11 cellular contexts compared by ENCODE assay signal in genomic region chr4:70945046-70945445, GRCh38. TPM values are rescaled to one million over a fixed set of nuclear protein-coding genes. Genes with fewer than 3 reads are reported as not detected.
DNase-seq lines count a peak whose midpoint lies in the region; ATAC-seq and TF ChIP-seq lines count a peak whose summit lies in the region.
"Had no signal": no experiment of that assay in that cellular context is flagged by ENCODE, and none has a peak within 500 bp of the region (broad histone marks: within the 10 kb centered on the region; RNA-seq: fewer than 3 reads in every experiment).

No MANE protein-coding gene starts in this region.

- H2BK120ac ChIP-seq in IMR-90 (ENCODE audit: low read depth, low read length) = no peak overlapping the region
- H2BK120ac ChIP-seq in H9 (ENCODE audit: low read depth, low read length, poor library complexity, severe bottlenecking) = no peak overlapping the region

- no peak for TF ChIP-seq CTCF in IMR-90 (conservative IDR thresholded peaks at IDR 0.05; ENCODE audit: low read depth, low read length)
- TF ChIP-seq CTCF in brain microvascular endothelial cell (IDR thresholded peaks at IDR 0.05; ENCODE audit: low read depth, low read length, missing control alignments) = no peak
- TF ChIP-seq CTCF in H9 (conservative IDR thresholded peaks at IDR 0.05) = no peak
- TF ChIP-seq CTCF in A673 (conservative IDR thresholded peaks at IDR 0.05; ENCODE audit: low read depth, low read length) = no peak

- no peak overlapping the region for H3T11ph ChIP-seq in H9 (ENCODE audit: low read length)

- H3K4me3 ChIP-seq in ACC112 (ENCODE audit: low read depth, low read length) (no peak overlapping the region), IMR-90 (ENCODE audit: insufficient read depth, low read depth, low read length) (no peak overlapping the region), brain microvascular endothelial cell (ENCODE audit: low read depth, low read length) (no peak overlapping the region), A673 (ENCODE audit: low read depth, low read length, poor library complexity, severe bottlenecking) (no peak overlapping the region)
- H3K4me3 ChIP-seq: tibial nerve had no signal

- H3K4me1 Mint-ChIP-seq in H9 = peaks cover 30 to 33% of the 10 kb centered on the region in 2 experiments

- H2AFZ ChIP-seq in ACC112 (ENCODE audit: low read length, unreplicated experiment) (no peak overlapping the region), IMR-90 (replicated peaks; ENCODE audit: low read length, poor library complexity) (no peak overlapping the region), H9 (ENCODE audit: low read length) (no peak overlapping the region)

- H3K27ac ChIP-seq in ACC112 (ENCODE audit: low read depth, low read length) = peak overlapping the region; percentile 27
- no peak overlapping the region for H3K27ac ChIP-seq in IMR-90 (ENCODE audit: insufficient read depth, low read length)
- peak overlapping the region; percentile 31 for H3K27ac ChIP-seq in brain microvascular endothelial cell
- no peak overlapping the region for H3K27ac ChIP-seq in H9 (ENCODE audit: insufficient read length, low read depth, low read length)
- no peak overlapping the region for H3K27ac ChIP-seq in A673 (ENCODE audit: low read depth, low read length, poor library complexity, severe bottlenecking)
- H3K27ac ChIP-seq: tibial nerve had no signal

- dilution Hi-C loops in IMR-90 (cut with HindIII; ENCODE audit: low sequenced_read_pairs, unreplicated experiment) = no loop called here

- peaks cover 3 to 4% (median 4%) of the 10 kb centered on the region in 3 experiments; a peak in 5 of 7 replicates for H3K36me3 Mint-ChIP-seq in H9 (ENCODE audit: insufficient read depth in 1 of 3, low read depth in 3 of 3)

- H3K56ac ChIP-seq in IMR-90 (ENCODE audit: extremely low read depth, insufficient read depth, low read length) (no peak overlapping the region), H9 (ENCODE audit: insufficient read length, low read depth, low read length) (no peak overlapping the region)

- no peaks in the 10 kb centered on the region; the same call in 1 of the 2 replicates for H3K9me1 ChIP-seq in IMR-90 (ENCODE audit: insufficient read depth, low read length)

- H4K20me1 ChIP-seq in IMR-90 (ENCODE audit: insufficient read depth, low read length) (peaks cover 21% of the 10 kb centered on the region; the same call in 1 of the 2 replicates), H9 (ENCODE audit: control insufficient read depth, insufficient read depth, insufficient read length) (no peaks in the 10 kb centered on the region)

- no peak overlapping the region for H3K9ac ChIP-seq in IMR-90 (ENCODE audit: low read depth, low read length)
- H3K9ac ChIP-seq in H9 (ENCODE audit: extremely low read depth, insufficient read length, low read length) = no peak overlapping the region

- intact Hi-C loops in IMR-90 (cut with micrococcal nuclease) = no loop called here
- intact Hi-C loops in A673 (cut with micrococcal nuclease; ENCODE audit: unreplicated experiment) = no loop called here

- no peaks in the 10 kb centered on the region for H3K27me3 Mint-ChIP-seq in H9 (ENCODE audit: low read depth)

- CTCF ChIA-PET in IMR-90 (lab: Yijun Ruan, JAX) = interaction anchor here (0.6 kb wide), 2 partner anchors 65 to 299 kb away, joined by 3 read pairs; no protein-coding TSS in a partner anchor
- CTCF ChIA-PET in A673 (lab: Charles Lee) = no interaction called here

- DNase-seq in IMR-90 (peak; percentile 36), brain microvascular endothelial cell (no peak), H9 (no peak), A673 (ENCODE audit: low spot score) (no peak), dedifferentiated amniotic fluid mesenchymal stem cell (ENCODE audit: extremely low spot score) (no peak)
- DNase-seq in stimulated activated naive CD8-positive, alpha-beta T cell treated with anti-CD3 and anti-CD28 coated beads, Interleukin-15, Interleukin-2, amounts not matched to agents 100 U/mL and 50 U/mL, for 24 hours = no peak
- DNase-seq: activated CD8-positive, alpha-beta memory T cell treated with anti-CD3 and anti-CD28 coated beads, Interleukin-2, amount 50 U/mL, for 48 hours; left colon had no signal

- no TSS peak for BruUV-seq in IMR-90 (replicated peaks; lab: Mats Ljungman, UMichigan)
- no TSS peak for BruUV-seq in A673 (replicated peaks; lab: Mats Ljungman, UMichigan)

- no peak overlapping the region for H4K5ac ChIP-seq in IMR-90 (ENCODE audit: low read depth, low read length)
- H4K5ac ChIP-seq in H9 (ENCODE audit: insufficient read length, low read depth, low read length) = no peak overlapping the region

- WGBS in IMR-90 (ENCODE audit: extremely low coverage in 2 of 2, insufficient read length in 1 of 2), 2 experiments = no CpG with 5 or more reads among the region's 3 CpGs
- WGBS in H9 (ENCODE audit: extremely low coverage, insufficient read length, low lambda C conversion rate) = no CpG with 5 or more reads among the region's 3 CpGs

- H3K9me3 Mint-ChIP-seq in H9 = no peaks in the 10 kb centered on the region

- H2BK20ac ChIP-seq in IMR-90 (ENCODE audit: low read depth, low read length) (no peak overlapping the region), H9 (ENCODE audit: low read depth, low read length, poor library complexity, severe bottlenecking) (no peak overlapping the region)

- H2BK5ac ChIP-seq in IMR-90 (ENCODE audit: low read depth, low read length, poor library complexity, severe bottlenecking) (peak overlapping the region; percentile 55), H9 (ENCODE audit: insufficient read length, low read length) (no peak overlapping the region)

- no peak for TF ChIP-seq RAD21 in IMR-90 (IDR thresholded peaks at IDR 0.05; ENCODE audit: low read length)

- no peak overlapping the region for H3K23ac ChIP-seq in IMR-90 (ENCODE audit: low read depth, low read length)
- no peak overlapping the region for H3K23ac ChIP-seq in H9 (ENCODE audit: insufficient read length, low read depth, low read length)

- peak overlapping the region; percentile 36; the same call in 1 of the 2 replicates for H3K18ac ChIP-seq in IMR-90 (ENCODE audit: low read depth, low read length)
- no peak overlapping the region for H3K18ac ChIP-seq in H9 (ENCODE audit: insufficient read length, low read depth, low read length)

- no peak overlapping the region for H3K4me3 Mint-ChIP-seq in H9

- H3K79me1 ChIP-seq in IMR-90 (ENCODE audit: low read depth in 1 of 2, low read length in 2 of 2) (peaks cover 33 to 55% of the 10 kb centered on the region in 2 experiments), H9 (ENCODE audit: insufficient read depth, low read depth, low read length, poor library complexity, severe bottlenecking) (peaks cover under 1% of the 10 kb centered on the region)

- H3K36me3 ChIP-seq in ACC112 (ENCODE audit: insufficient read depth, low read length) = no peaks in the 10 kb centered on the region
- H3K36me3 ChIP-seq in IMR-90 (ENCODE audit: control insufficient read depth, insufficient read depth, low read length) = no peaks in the 10 kb centered on the region
- H3K36me3 ChIP-seq in brain microvascular endothelial cell (replicated peaks) = no peaks in the 10 kb centered on the region
- H3K36me3 ChIP-seq in A673 (ENCODE audit: insufficient read depth, low read length, poor library complexity, severe bottlenecking) = no peaks in the 10 kb centered on the region
- H3K36me3 ChIP-seq: tibial nerve had no signal

- no peak overlapping the region for H4K8ac ChIP-seq in IMR-90 (ENCODE audit: low read depth in 2 of 2, low read length in 2 of 2)
- H4K8ac ChIP-seq in H9 (replicated peaks; ENCODE audit: insufficient read length, low read depth, low read length) = no peak overlapping the region

- peak overlapping the region in 1 of 3 experiments; percentile 66; a peak in 2 of 7 replicates for H3K27ac Mint-ChIP-seq in H9

- H3K79me2 ChIP-seq in ACC112 (ENCODE audit: control insufficient read depth, insufficient read depth, low read length, unreplicated experiment) (peaks cover 25% of the 10 kb centered on the region), H9 (ENCODE audit: insufficient read depth, low read length) (peaks cover 2% of the 10 kb centered on the region; the same call in 1 of the 2 replicates)

- no peak overlapping the region for H3K4ac ChIP-seq in IMR-90 (ENCODE audit: low read depth, low read length)
- H3K4ac ChIP-seq in H9 (ENCODE audit: low read depth, low read length) = no peak overlapping the region

- H2BK15ac ChIP-seq in IMR-90 (ENCODE audit: low read depth, low read length) = 0 out of 3 replicates have a peak overlapping the region, but pooled peaks have one; percentile 13
- no peak overlapping the region for H2BK15ac ChIP-seq in H9 (ENCODE audit: low read depth, low read length)

- TF ChIP-seq POLR2A in IMR-90 (IDR thresholded peaks at IDR 0.05; ENCODE audit: low read depth, low read length) = no peak

- H2AK9ac ChIP-seq in IMR-90 (replicated peaks; ENCODE audit: low read depth, low read length, poor library complexity) = no peak overlapping the region

- in situ Hi-C loops in IMR-90 (cut with MboI; ENCODE audit: low sequenced_read_pairs) (no loop called here), brain microvascular endothelial cell (cut with HindIII; ENCODE audit: low pct_ligation_motif_present, low sequenced_read_pairs) (no loop called here)

- H3K23me2 ChIP-seq in H9 (ENCODE audit: insufficient read length, low read depth, low read length, poor library complexity, severe bottlenecking) = no peaks in the 10 kb centered on the region

- H3K4me1 ChIP-seq in ACC112 (ENCODE audit: control insufficient read depth, insufficient read depth, low read length, unreplicated experiment) (peaks cover 12% of the 10 kb centered on the region), IMR-90 (ENCODE audit: control insufficient read depth, insufficient read depth, low read length) (peaks cover 6% of the 10 kb centered on the region; the same call in 1 of the 2 replicates), H9 (ENCODE audit: insufficient read depth, low read length) (no peaks in the 10 kb centered on the region; the same call in 1 of the 2 replicates), A673 (ENCODE audit: insufficient read depth, low read length, poor library complexity, severe bottlenecking) (no peaks in the 10 kb centered on the region)

- no peaks in the 10 kb centered on the region for H3K27me3 ChIP-seq in ACC112 (ENCODE audit: insufficient read depth, low read length)
- no peaks in the 10 kb centered on the region for H3K27me3 ChIP-seq in IMR-90 (ENCODE audit: control insufficient read depth, insufficient read depth, low read length)
- no peaks in the 10 kb centered on the region for H3K27me3 ChIP-seq in brain microvascular endothelial cell (replicated peaks)
- H3K27me3 ChIP-seq in H9 (ENCODE audit: insufficient read depth, low read length) = no peaks in the 10 kb centered on the region
- H3K27me3 ChIP-seq in A673 (replicated peaks; ENCODE audit: insufficient read depth, low read depth, low read length, poor library complexity) = no peaks in the 10 kb centered on the region
- H3K27me3 ChIP-seq: tibial nerve had no signal

- peak overlapping the region; percentile 33; the same call in 1 of the 2 replicates for H3K4me2 ChIP-seq in IMR-90 (ENCODE audit: low read depth, low read length)
- H3K4me2 ChIP-seq in H9 (ENCODE audit: insufficient read depth, insufficient read length, low read length) = no peak overlapping the region

- POLR2A ChIA-PET in IMR-90 (lab: Charles Lee; ENCODE audit: unreplicated experiment) = no interaction called here
- POLR2A ChIA-PET in A673 (lab: Charles Lee; ENCODE audit: low non-redundant PET) = no interaction called here

- H4K91ac ChIP-seq in IMR-90 (ENCODE audit: insufficient read depth, low read depth, low read length) = no peak overlapping the region
- H4K91ac ChIP-seq in H9 (ENCODE audit: insufficient read length, low read depth, low read length) = no peak overlapping the region

- H3K14ac ChIP-seq in IMR-90 (replicated peaks; ENCODE audit: low read depth, low read length) (no peak overlapping the region), H9 (ENCODE audit: insufficient read depth, low read length) (no peak overlapping the region)

- ATAC-seq in GM19455 (IDR thresholded peaks at IDR 0.05; ENCODE audit: unreplicated experiment) (peak; percentile 47), IMR-90 (ENCODE audit: low read depth) (peak; percentile 53)
- no peak for ATAC-seq in stimulated activated naive CD8-positive, alpha-beta T cell treated with anti-CD3 and anti-CD28 coated beads, Interleukin-15, Interleukin-2, amounts not matched to agents 100 U/mL and 50 U/mL, for 24 hours
- ATAC-seq: left colon had no signal

- no peak overlapping the region for H2AK5ac ChIP-seq in IMR-90 (ENCODE audit: low read depth, low read length)
- no peak overlapping the region for H2AK5ac ChIP-seq in H9 (ENCODE audit: insufficient read length, low read length)

- no peak overlapping the region for H2BK12ac ChIP-seq in H9 (ENCODE audit: insufficient read length, low read depth, low read length)

- no peaks in the 10 kb centered on the region for H3K9me3 ChIP-seq in IMR-90 (ENCODE audit: control insufficient read depth, insufficient read depth, low read length)
- no peaks in the 10 kb centered on the region for H3K9me3 ChIP-seq in H9 (ENCODE audit: control insufficient read depth, low read depth, low read length)
- no peaks in the 10 kb centered on the region for H3K9me3 ChIP-seq in A673 (ENCODE audit: low read depth, low read length, poor library complexity, severe bottlenecking)
- H3K9me3 ChIP-seq: tibial nerve had no signal

RNA-seq across cellular contexts. Expression of gene MOB1B, which starts 42.9 kb away (rescaled TPM):
- 5.7 and 15.0 TPM in 2 replicates for total RNA-seq in IMR-90 (2012; rRNA removed)
- 5.2 and 6.8 TPM in 2 replicates for polyA plus RNA-seq in IMR-90 (2012; rRNA removed)
- 1.9 and 3.3 TPM in 2 replicates for polyA plus RNA-seq in IMR-90 (2012; cell fraction: cytosol; rRNA removed)
- polyA plus RNA-seq in IMR-90 (2012; cell fraction: nucleus; rRNA removed; ENCODE audit: low replicate concordance) = 4.0 and 8.4 TPM in 2 replicates
- 29.5 and 30.3 TPM in 2 replicates for total RNA-seq in H9 (2021)
- total RNA-seq in A673 (2021) = 17.5 and 21.0 TPM in 2 replicates

RNA-seq across cellular contexts. Expression of gene DCK, which starts 48.4 kb away (rescaled TPM):
- total RNA-seq in IMR-90 (2012; rRNA removed) (7.0 and 14.4 TPM in 2 replicates), H9 (2021) (13.2 and 13.7 TPM in 2 replicates), A673 (2021) (18.4 and 20.3 TPM in 2 replicates)
- 5.9 and 8.9 TPM in 2 replicates for polyA plus RNA-seq in IMR-90 (2012; rRNA removed)
- 0.92 and 1.5 TPM in 2 replicates for polyA plus RNA-seq in IMR-90 (2012; cell fraction: cytosol; rRNA removed)
- 1.2 and 3.3 TPM in 2 replicates for polyA plus RNA-seq in IMR-90 (2012; cell fraction: nucleus; rRNA removed; ENCODE audit: low replicate concordance)

Comparison
In these comparisons a context has a peak if more than half of its experiments do, and no peak if none do; other contexts are left out.
1. H3K27ac ChIP-seq: peak in ACC112 (single experiment) and brain microvascular endothelial cell (single experiment); none in IMR-90 (single experiment), H9 (single experiment) and A673 (single experiment).